In genomic region chr20:58401123-58401639, GRCh38 we compare ENCODE assay signal across 16 cellular contexts.
"Had no signal": no experiment of that assay in that cellular context is flagged by ENCODE, and none has a peak within 500 bp of the region (broad histone marks: within the 10 kb centered on the region; RNA-seq: fewer than 3 reads in every experiment).

No MANE protein-coding gene starts in this region.

- H3K36me3 ChIP-seq: left ventricle myocardium inferior, neutrophil, tibial artery, uterus had no signal

- H2AFZ ChIP-seq: parathyroid adenoma had no signal

- H3K27me3 ChIP-seq: neutrophil, tibial artery, uterus had no signal

- H3K36me3 Mint-ChIP-seq: natural killer cell had no signal

- H3K27me3 Mint-ChIP-seq: activated CD4-positive, alpha-beta memory T cell treated with anti-CD3 and anti-CD28 coated beads, Interleukin-2, amount 10 ng/mL, durations not matched to agents 7 days and 5 days; memory B cell; stimulated activated naive B cell treated with anti-CD40 and anti-IgM and Interleukin-4, amounts not matched to agents 10 μg/mL and 1 μg/mL and 100 μg/mL, for 72 hours had no signal

- H3K4me3 Mint-ChIP-seq: activated CD4-positive, alpha-beta memory T cell treated with anti-CD3 and anti-CD28 coated beads, Interleukin-2, amount 10 ng/mL, durations not matched to agents 7 days and 5 days; memory B cell; natural killer cell; stimulated activated naive B cell treated with anti-CD40 and anti-IgM and Interleukin-4, amounts not matched to agents 10 μg/mL and 1 μg/mL and 100 μg/mL, for 72 hours had no signal

- H3K4me1 ChIP-seq: uterus had no signal

- H3K9me3 ChIP-seq: left ventricle myocardium inferior, neutrophil, tibial artery, uterus had no signal

- H3K9me3 Mint-ChIP-seq: activated CD4-positive, alpha-beta memory T cell treated with anti-CD3 and anti-CD28 coated beads, Interleukin-2, amount 10 ng/mL, durations not matched to agents 7 days and 5 days; memory B cell; natural killer cell; stimulated activated naive B cell treated with anti-CD40 and anti-IgM and Interleukin-4, amounts not matched to agents 10 μg/mL and 1 μg/mL and 100 μg/mL, for 72 hours had no signal

- H3K9ac ChIP-seq: parathyroid adenoma had no signal

- FAIRE-seq: astrocyte, bronchial epithelial cell, kidney had no signal

- H3K4me3 ChIP-seq: left ventricle myocardium inferior, tibial artery, uterus had no signal

- DNase-seq: activated CD4-positive, alpha-beta memory T cell treated with anti-CD3 and anti-CD28 coated beads, Interleukin-2, amount 10 ng/mL, durations not matched to agents 7 days and 5 days; activated CD8-positive, alpha-beta memory T cell treated with anti-CD3 and anti-CD28 coated beads, Interleukin-2, amount 50 U/mL, for 4 hours; activated naive CD4-positive, alpha-beta T cell treated with Interleukin-2 at 50 U/mL for 16 hours; kidney; left ventricle myocardium inferior; natural killer cell; retina; stimulated activated CD4-positive, alpha-beta T cell treated with anti-CD3 and anti-CD28 coated beads, Interleukin-2, amount 100 ng/mL, for 48 hours; stimulated activated naive B cell treated with anti-CD40 and anti-IgM and Interleukin-4, amounts not matched to agents 10 μg/mL and 1 μg/mL and 100 μg/mL, for 72 hours; tibial artery; uterus had no signal

- H3K27ac Mint-ChIP-seq: activated CD4-positive, alpha-beta memory T cell treated with anti-CD3 and anti-CD28 coated beads, Interleukin-2, amount 10 ng/mL, durations not matched to agents 7 days and 5 days; memory B cell; natural killer cell; stimulated activated naive B cell treated with anti-CD40 and anti-IgM and Interleukin-4, amounts not matched to agents 10 μg/mL and 1 μg/mL and 100 μg/mL, for 72 hours had no signal

- ATAC-seq: natural killer cell; stimulated activated naive B cell treated with anti-CD40 and anti-IgM and Interleukin-4, amounts not matched to agents 10 μg/mL and 1 μg/mL and 100 μg/mL, for 72 hours had no signal

- H3K27ac ChIP-seq: left ventricle myocardium inferior, neutrophil, parathyroid adenoma, tibial artery, uterus had no signal
